9 cellular contexts compared by ENCODE assay signal in the genomic region with DNA sequence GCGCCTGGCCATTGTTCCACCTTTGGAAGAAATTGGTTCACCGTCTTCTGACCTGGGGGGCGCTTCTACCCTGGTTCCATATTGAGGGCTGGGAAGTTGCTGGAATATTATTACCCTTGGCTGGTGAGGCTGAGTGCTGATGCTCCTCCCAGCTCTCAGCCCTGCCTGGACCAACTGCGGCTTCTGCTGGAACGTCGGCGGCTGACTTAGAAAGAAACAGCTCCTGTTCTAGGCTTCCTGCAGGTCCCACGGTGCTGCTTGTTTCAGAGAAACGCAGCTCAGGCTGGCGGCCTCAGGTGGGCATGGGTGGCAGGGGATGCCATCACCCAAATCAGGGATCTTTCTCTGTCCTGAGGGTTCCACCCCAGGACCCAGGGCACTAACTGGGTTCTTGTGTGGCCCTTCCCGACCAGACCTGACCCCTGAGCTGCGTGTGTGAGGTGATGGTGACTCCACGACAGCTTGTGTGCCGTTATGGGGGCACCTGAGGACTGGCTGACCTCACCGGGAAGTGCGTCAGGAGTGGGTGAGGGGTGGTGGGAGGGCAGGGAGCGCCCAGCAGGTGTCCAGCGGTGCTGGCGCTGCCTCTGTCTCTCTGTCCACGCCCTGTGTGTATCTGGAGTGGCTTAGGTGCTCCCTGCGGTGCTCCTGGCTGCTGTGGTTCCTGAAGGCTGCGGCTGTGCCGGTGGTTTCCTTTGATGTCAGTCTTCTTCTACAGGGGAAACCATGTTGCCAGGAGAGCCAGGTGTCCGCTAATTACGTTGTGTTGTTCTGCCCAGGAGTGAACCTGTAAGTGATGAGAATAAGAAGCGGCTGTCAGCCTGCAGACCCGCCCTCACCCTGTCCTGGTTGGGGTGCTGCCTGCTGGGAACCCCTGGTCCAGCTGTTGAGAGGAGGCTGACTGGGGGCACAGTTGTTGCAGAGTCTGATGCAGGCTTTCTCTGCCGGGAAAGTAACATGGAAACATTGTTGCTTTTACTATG. TPM values are rescaled to one million over a fixed set of nuclear protein-coding genes. Genes with fewer than 3 reads are reported as not detected.
A peak's percentile ranks its signal among the peaks of the same experiment; 100 is the strongest.
DNase-seq lines count a peak whose midpoint lies in the region; ATAC-seq and TF ChIP-seq lines count a peak whose summit lies in the region.
"Had no signal": no experiment of that assay in that cellular context is flagged by ENCODE, and none has a peak within 500 bp of the region (broad histone marks: within the 10 kb centered on the region; RNA-seq: fewer than 3 reads in every experiment).

No MANE protein-coding gene starts in this region.

- H3K9me3 Mint-ChIP-seq in GM23338 = no peaks in the 10 kb centered on the region; the same call in 2 of the 3 replicates

- H3K27me3 ChIP-seq in GM23338 (ENCODE audit: insufficient read depth) = no peaks in the 10 kb centered on the region
- no peaks in the 10 kb centered on the region for H3K27me3 ChIP-seq in gastrocnemius medialis

- in situ Hi-C loops in gastrocnemius medialis (cut with MboI; ENCODE audit: low sequenced_read_pairs in 4 of 4) = no loop called here

- no peak overlapping the region for H3K4me2 ChIP-seq in GM23338

- peak overlapping the region; percentile 26; the same call in 1 of the 2 replicates for H3K27ac ChIP-seq in GM23338 (ENCODE audit: low read depth)
- H3K27ac ChIP-seq in gastrocnemius medialis = peak overlapping the region in 3 of 4 donors; percentile 9 to 35 (median 22)

- no peak overlapping the region for H2AFZ ChIP-seq in GM23338

- TF ChIP-seq CTCF in GM23338 (conservative IDR thresholded peaks at IDR 0.05; ENCODE audit: low read depth in 2 of 2) (no peak), gastrocnemius medialis (IDR thresholded peaks at IDR 0.05 in 4 of 5, conservative IDR thresholded peaks at IDR 0.05 in 1 of 5) (no peak)

- intact Hi-C loops in gastrocnemius medialis (cut with DNase I; ENCODE audit: low total_unique reads) = no loop called here

- H3K4me3 Mint-ChIP-seq in GM23338 (no peak overlapping the region; the same call in 2 of the 3 replicates), T-helper 17 cell (peak overlapping the region; percentile 92)

- peaks cover 94% of the 10 kb centered on the region for H4K20me1 ChIP-seq in GM23338 (replicated peaks; ENCODE audit: insufficient read depth)

- H3K27me3 Mint-ChIP-seq in GM23338 (ENCODE audit: insufficient read depth, low read depth, poor library complexity) (peaks cover 10% of the 10 kb centered on the region), T-helper 17 cell (no peaks in the 10 kb centered on the region)

- H3K4me1 ChIP-seq in GM23338 (ENCODE audit: insufficient read depth) = peaks cover 20% of the 10 kb centered on the region; the same call in 1 of the 2 replicates
- H3K4me1 ChIP-seq in gastrocnemius medialis = peaks cover 86 to 93% of the 10 kb centered on the region in 2 donors

- peaks cover 3% of the 10 kb centered on the region; the same call in 1 of the 2 replicates for H3F3A ChIP-seq in GM23338 (replicated peaks; ENCODE audit: low read depth)

- H3K9me2 ChIP-seq in GM23338 (ENCODE audit: insufficient read depth) = no peaks in the 10 kb centered on the region

- H3K79me2 ChIP-seq in GM23338 (replicated peaks; ENCODE audit: insufficient read depth) = peaks cover 100% of the 10 kb centered on the region

- H3K36me3 ChIP-seq in GM23338 (ENCODE audit: insufficient read depth) (no peaks in the 10 kb centered on the region; the same call in 1 of the 2 replicates), gastrocnemius medialis (no peaks in the 10 kb centered on the region)

- TF ChIP-seq POLR2A in gastrocnemius medialis (IDR thresholded peaks at IDR 0.05) = no peak

- H3K4me3 ChIP-seq in GM23338 (no peak overlapping the region), gastrocnemius medialis (no peak overlapping the region)

- ATAC-seq in GM23338 (no peak), T-helper 17 cell (peak; percentile 46), gastrocnemius medialis (no peak), HG02678 (IDR thresholded peaks at IDR 0.05; ENCODE audit: unreplicated experiment) (no peak), GM21825 (IDR thresholded peaks at IDR 0.05; ENCODE audit: unreplicated experiment) (no peak)

- H3K9me3 ChIP-seq in T-helper 17 cell (ENCODE audit: control insufficient read depth, low read length, poor library complexity, severe bottlenecking) = no peaks in the 10 kb centered on the region
- no peaks in the 10 kb centered on the region for H3K9me3 ChIP-seq in gastrocnemius medialis

- peak overlapping the region; percentile 15; the same call in 1 of the 2 replicates for H3K27ac Mint-ChIP-seq in GM23338
- H3K27ac Mint-ChIP-seq in T-helper 17 cell = peak overlapping the region; percentile 96

- no peak for DNase-seq in GM23338 (ENCODE audit: low spot score)
- peak in 1 of 3 donors; percentile 65 for DNase-seq in T-helper 17 cell
- peak; percentile 57 for DNase-seq in effector CD4-positive, alpha-beta T cell
- no peak for DNase-seq in gastrocnemius medialis
- no peak for DNase-seq in NCI-H748 (lab: John Stamatoyannopoulos, UW; ENCODE audit: unreplicated experiment)
- no peak for DNase-seq in HK-2 (ENCODE audit: unreplicated experiment)
- DNase-seq: GF-D8 had no signal

- H3K4me1 Mint-ChIP-seq in GM23338 (peaks cover 63% of the 10 kb centered on the region), T-helper 17 cell (peaks cover 60% of the 10 kb centered on the region)

- H3K36me3 Mint-ChIP-seq in GM23338 (ENCODE audit: low read depth) (peaks cover 14% of the 10 kb centered on the region), T-helper 17 cell (ENCODE audit: low read depth) (peaks cover 5% of the 10 kb centered on the region)

TF ChIP-seq in GM23338, 12 proteins besides CTCF, POLR2A, EP300 and RAD21 (continues in another document):
- TF ChIP-seq, protein P1, sequence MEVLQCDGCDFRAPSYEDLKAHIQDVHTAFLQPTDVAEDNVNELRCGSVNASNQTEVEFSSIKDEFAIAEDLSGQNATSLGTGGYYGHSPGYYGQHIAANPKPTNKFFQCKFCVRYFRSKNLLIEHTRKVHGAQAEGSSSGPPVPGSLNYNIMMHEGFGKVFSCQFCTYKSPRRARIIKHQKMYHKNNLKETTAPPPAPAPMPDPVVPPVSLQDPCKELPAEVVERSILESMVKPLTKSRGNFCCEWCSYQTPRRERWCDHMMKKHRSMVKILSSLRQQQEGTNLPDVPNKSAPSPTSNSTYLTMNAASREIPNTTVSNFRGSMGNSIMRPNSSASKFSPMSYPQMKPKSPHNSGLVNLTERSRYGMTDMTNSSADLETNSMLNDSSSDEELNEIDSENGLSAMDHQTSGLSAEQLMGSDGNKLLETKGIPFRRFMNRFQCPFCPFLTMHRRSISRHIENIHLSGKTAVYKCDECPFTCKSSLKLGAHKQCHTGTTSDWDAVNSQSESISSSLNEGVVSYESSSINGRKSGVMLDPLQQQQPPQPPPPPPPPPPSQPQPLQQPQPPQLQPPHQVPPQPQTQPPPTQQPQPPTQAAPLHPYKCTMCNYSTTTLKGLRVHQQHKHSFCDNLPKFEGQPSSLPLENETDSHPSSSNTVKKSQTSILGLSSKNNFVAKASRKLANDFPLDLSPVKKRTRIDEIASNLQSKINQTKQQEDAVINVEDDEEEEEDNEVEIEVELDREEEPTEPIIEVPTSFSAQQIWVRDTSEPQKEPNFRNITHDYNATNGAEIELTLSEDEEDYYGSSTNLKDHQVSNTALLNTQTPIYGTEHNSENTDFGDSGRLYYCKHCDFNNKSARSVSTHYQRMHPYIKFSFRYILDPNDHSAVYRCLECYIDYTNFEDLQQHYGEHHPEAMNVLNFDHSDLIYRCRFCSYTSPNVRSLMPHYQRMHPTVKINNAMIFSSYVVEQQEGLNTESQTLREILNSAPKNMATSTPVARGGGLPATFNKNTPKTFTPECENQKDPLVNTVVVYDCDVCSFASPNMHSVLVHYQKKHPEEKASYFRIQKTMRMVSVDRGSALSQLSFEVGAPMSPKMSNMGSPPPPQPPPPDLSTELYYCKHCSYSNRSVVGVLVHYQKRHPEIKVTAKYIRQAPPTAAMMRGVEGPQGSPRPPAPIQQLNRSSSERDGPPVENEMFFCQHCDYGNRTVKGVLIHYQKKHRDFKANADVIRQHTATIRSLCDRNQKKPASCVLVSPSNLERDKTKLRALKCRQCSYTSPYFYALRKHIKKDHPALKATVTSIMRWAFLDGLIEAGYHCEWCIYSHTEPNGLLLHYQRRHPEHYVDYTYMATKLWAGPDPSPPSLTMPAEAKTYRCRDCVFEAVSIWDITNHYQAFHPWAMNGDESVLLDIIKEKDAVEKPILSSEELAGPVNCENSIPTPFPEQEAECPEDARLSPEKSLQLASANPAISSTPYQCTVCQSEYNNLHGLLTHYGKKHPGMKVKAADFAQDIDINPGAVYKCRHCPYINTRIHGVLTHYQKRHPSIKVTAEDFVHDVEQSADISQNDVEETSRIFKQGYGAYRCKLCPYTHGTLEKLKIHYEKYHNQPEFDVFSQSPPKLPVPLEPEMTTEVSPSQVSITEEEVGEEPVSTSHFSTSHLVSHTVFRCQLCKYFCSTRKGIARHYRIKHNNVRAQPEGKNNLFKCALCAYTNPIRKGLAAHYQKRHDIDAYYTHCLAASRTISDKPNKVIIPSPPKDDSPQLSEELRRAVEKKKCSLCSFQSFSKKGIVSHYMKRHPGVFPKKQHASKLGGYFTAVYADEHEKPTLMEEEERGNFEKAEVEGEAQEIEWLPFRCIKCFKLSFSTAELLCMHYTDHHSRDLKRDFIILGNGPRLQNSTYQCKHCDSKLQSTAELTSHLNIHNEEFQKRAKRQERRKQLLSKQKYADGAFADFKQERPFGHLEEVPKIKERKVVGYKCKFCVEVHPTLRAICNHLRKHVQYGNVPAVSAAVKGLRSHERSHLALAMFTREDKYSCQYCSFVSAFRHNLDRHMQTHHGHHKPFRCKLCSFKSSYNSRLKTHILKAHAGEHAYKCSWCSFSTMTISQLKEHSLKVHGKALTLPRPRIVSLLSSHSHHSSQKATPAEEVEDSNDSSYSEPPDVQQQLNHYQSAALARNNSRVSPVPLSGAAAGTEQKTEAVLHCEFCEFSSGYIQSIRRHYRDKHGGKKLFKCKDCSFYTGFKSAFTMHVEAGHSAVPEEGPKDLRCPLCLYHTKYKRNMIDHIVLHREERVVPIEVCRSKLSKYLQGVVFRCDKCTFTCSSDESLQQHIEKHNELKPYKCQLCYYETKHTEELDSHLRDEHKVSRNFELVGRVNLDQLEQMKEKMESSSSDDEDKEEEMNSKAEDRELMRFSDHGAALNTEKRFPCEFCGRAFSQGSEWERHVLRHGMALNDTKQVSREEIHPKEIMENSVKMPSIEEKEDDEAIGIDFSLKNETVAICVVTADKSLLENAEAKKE (CRISPR knock-in tag; IDR thresholded peaks at IDR 0.05) = no peak
- TF ChIP-seq ZNF331 (CRISPR knock-in tag; IDR thresholded peaks at IDR 0.05; ENCODE audit: low read depth) (no peak), NANOG (IDR thresholded peaks at IDR 0.05; ENCODE audit: borderline replicate concordance) (no peak)

RNA-seq across cellular contexts. Expression of a gene that starts 8.9 kb away (rescaled TPM):
- 62.8 and 66.8 TPM in 2 replicates for total RNA-seq in GM23338 (2014; rRNA removed; shearing (Covaris generic))
- 9.3 and 10.4 TPM in 2 replicates for polyA plus RNA-seq in GM23338 (2016; fragmentation: Nextera tagmentation; extraction: Ambion mirVana)
- 100 to 1,000 TPM; 183 to 215 TPM for total RNA-seq in T-helper 17 cell
- 10 to 100 TPM in 3 of 4 donors, 1 to 10 TPM in 1; 7.8 to 32.2 (median 22.4) TPM for total RNA-seq in gastrocnemius medialis

RNA-seq across cellular contexts. Expression of a gene that starts 42.4 kb away (rescaled TPM):
- total RNA-seq in GM23338 (2014; rRNA removed; shearing (Covaris generic)) = 54.3 and 79.1 TPM in 2 replicates
- polyA plus RNA-seq in GM23338 (2016; fragmentation: Nextera tagmentation; extraction: Ambion mirVana) = 167 and 173 TPM in 2 replicates
- total RNA-seq in T-helper 17 cell = 10 to 100 TPM; 44.6 to 48.6 TPM
- total RNA-seq in gastrocnemius medialis = 10 to 100 TPM; 12.1 to 26.2 (median 17.3) TPM
